ENCODE assay signal across 8 cellular contexts in genomic region chr4:139619644-139620043, GRCh38. TPM values are rescaled to one million over a fixed set of nuclear protein-coding genes. Genes with fewer than 3 reads are reported as not detected.
DNase-seq lines count a peak whose midpoint lies in the region; ATAC-seq and TF ChIP-seq lines count a peak whose summit lies in the region.

No MANE protein-coding gene starts in this region.

- H3K27me3 ChIP-seq in spleen (replicated peaks in 1 of 7) = no peaks in the 10 kb centered on the region

- no peak overlapping the region for H3K27ac ChIP-seq in spleen

- H3K4me1 Mint-ChIP-seq in effector memory CD8-positive, alpha-beta T cell (ENCODE audit: low read depth in 2 of 2) = peaks cover 0 to 1% of the 10 kb centered on the region in 2 donors

- TF ChIP-seq POLR2A in spleen (IDR thresholded peaks at IDR 0.05) = no peak

- peaks cover 19 to 27% of the 10 kb centered on the region in 2 donors for H3K27me3 Mint-ChIP-seq in effector memory CD8-positive, alpha-beta T cell

- no peaks in the 10 kb centered on the region for H3K9me3 Mint-ChIP-seq in effector memory CD8-positive, alpha-beta T cell

- peak; percentile 49 for ATAC-seq in effector memory CD8-positive, alpha-beta T cell (replicated peaks)

- H3K4me3 Mint-ChIP-seq in effector memory CD8-positive, alpha-beta T cell = no peak overlapping the region

- 84 to 97% (median 93%) methylated on average over 5 of the region's 5 CpGs for WGBS in spleen, 5 donors

- H3K36me3 Mint-ChIP-seq in effector memory CD8-positive, alpha-beta T cell (ENCODE audit: insufficient read depth) = peaks cover 5% of the 10 kb centered on the region

- peak; percentile 17 for DNase-seq in NCI-H345 (lab: John Stamatoyannopoulos, UW)
- DNase-seq in NCI-H345 treated with DMSO at 0.1 percent for 48 hours (lab: John Stamatoyannopoulos, UW; ENCODE audit: unreplicated experiment) = no peak
- DNase-seq in H4 (ENCODE audit: low spot score) = peak; percentile 30
- peak; percentile 71 for DNase-seq in NAMALWA (ENCODE audit: low spot score)
- DNase-seq in effector memory CD8-positive, alpha-beta T cell = no peak
- no peak for DNase-seq in spleen
- DNase-seq in effector CD4-positive, alpha-beta T cell = no peak
- DNase-seq in Ammon's horn (ENCODE audit: low spot score) = no peak

- H3K4me3 ChIP-seq in spleen = no peak overlapping the region

- peak in 7 of 11 experiments; percentile 6 to 29 (median 21) for TF ChIP-seq CTCF in spleen (IDR thresholded peaks at IDR 0.05 in 8 of 11, conservative IDR thresholded peaks at IDR 0.05 in 3 of 11)

- H3K9me3 ChIP-seq in spleen = no peaks in the 10 kb centered on the region

- H3K4me1 ChIP-seq in spleen = no peaks in the 10 kb centered on the region

- no peak overlapping the region for H3K27ac Mint-ChIP-seq in effector memory CD8-positive, alpha-beta T cell

- no peaks in the 10 kb centered on the region for H3K36me3 ChIP-seq in spleen

- intact Hi-C loops in spleen (cut with DNase I; ENCODE audit: low total_unique reads) = no loop called here

RNA-seq across cellular contexts. Expression of gene MGST2, which starts 46.0 kb away (rescaled TPM):
- 1.6 TPM in 1 of 2 replicates, not detected in the other for total RNA-seq in H4 (2014; rRNA removed; shearing (Covaris generic))
- 100 to 1,000 TPM in 1 of 7 donors, 10 to 100 TPM in 6; 41.5 to 114 (median 67.3) TPM for total RNA-seq in spleen
- 10 to 100 TPM; 26.9 to 54.1 (median 50.6) TPM for polyA plus RNA-seq in spleen

Comparison
In these comparisons a context has a peak if more than half of its experiments do, and no peak if none do; other contexts are left out.
1. DNase-seq: peak in NCI-H345 (single experiment), H4 (single experiment) and NAMALWA (single experiment); none in NCI-H345 treated with DMSO at 0.1 percent for 48 hours (single experiment), effector memory CD8-positive, alpha-beta T cell (0 of 3), spleen (single experiment), effector CD4-positive, alpha-beta T cell (single experiment) and Ammon's horn (single experiment).
2. RNA of gene MGST2, which starts 46.0 kb away (total RNA-seq): 41.5 to 114 TPM in spleen; 1.6 TPM in H4; every median in the first group is over 10 times any median in the second.